18 cellular contexts compared by ENCODE assay signal in genomic region chr3:15756505-15756904, GRCh38. TPM values are rescaled to one million over a fixed set of nuclear protein-coding genes. Genes with fewer than 3 reads are reported as not detected.
A peak's percentile ranks its signal among the peaks of the same experiment; 100 is the strongest.
DNase-seq lines count a peak whose midpoint lies in the region; ATAC-seq, FAIRE-seq and TF ChIP-seq lines count a peak whose summit lies in the region.
"Had no signal": no experiment of that assay in that cellular context is flagged by ENCODE, and none has a peak within 500 bp of the region (broad histone marks: within the 10 kb centered on the region; RNA-seq: fewer than 3 reads in every experiment).

No MANE protein-coding gene starts in this region.

- H3K27ac ChIP-seq in RWPE2 (ENCODE audit: poor library complexity, severe bottlenecking) (peak overlapping the region; percentile 57), endodermal cell (ENCODE audit: low read depth, low read length) (no peak overlapping the region), mesenchymal stem cell (ENCODE audit: low read length, poor library complexity, severe bottlenecking) (no peak overlapping the region), dorsolateral prefrontal cortex (peak overlapping the region in 21 of 59 donors; percentile 3 to 83 (median 50))
- H3K27ac ChIP-seq: BLaER1, SJSA1 had no signal

- no peak overlapping the region for H3K4me3 Mint-ChIP-seq in endodermal cell
- H3K4me3 Mint-ChIP-seq: CD8-positive, alpha-beta T cell had no signal

- 60% methylated on average over 3 of the region's 3 CpGs for WGBS in endodermal cell (ENCODE audit: insufficient coverage in 1 of 2, insufficient read length in 1 of 2), 2 experiments
- 79% methylated on average over 3 of the region's 3 CpGs for WGBS in mesenchymal stem cell

- H3K4me3 ChIP-seq in RWPE2 (ENCODE audit: severe bottlenecking) (no peak overlapping the region), endodermal cell (ENCODE audit: low read length) (no peak overlapping the region), mesenchymal stem cell (ENCODE audit: insufficient read depth in 1 of 2, low read depth in 1 of 2, low read length in 2 of 2) (no peak overlapping the region), dorsolateral prefrontal cortex (no peak overlapping the region)
- H3K4me3 ChIP-seq: BLaER1, SJSA1 had no signal

- no peaks in the 10 kb centered on the region for H3K27me3 Mint-ChIP-seq in endodermal cell (ENCODE audit: insufficient read depth)

- no peak overlapping the region for H2BK120ac ChIP-seq in mesenchymal stem cell (ENCODE audit: low read depth, low read length)

- H2BK15ac ChIP-seq in mesenchymal stem cell (ENCODE audit: low read depth, poor library complexity, severe bottlenecking) = no peak overlapping the region

- peak overlapping the region in 1 of 2 experiments; percentile 28 for H3K18ac ChIP-seq in mesenchymal stem cell (ENCODE audit: low read depth in 1 of 2, low read length in 2 of 2)

- H3K36me3 Mint-ChIP-seq in endodermal cell (ENCODE audit: low read depth) = peaks cover 6% of the 10 kb centered on the region

- H3K9me3 Mint-ChIP-seq in endodermal cell = no peaks in the 10 kb centered on the region
- H3K9me3 Mint-ChIP-seq: CD8-positive, alpha-beta T cell had no signal

- FAIRE-seq in H54 (lab: Jason Lieb, UNC) = peak; percentile 57

- peaks cover 16% of the 10 kb centered on the region for H3K79me1 ChIP-seq in mesenchymal stem cell (replicated peaks; ENCODE audit: low read length, poor library complexity, severe bottlenecking)

- ATAC-seq in RWPE2 (ENCODE audit: low read depth) (no peak), GM19452 (IDR thresholded peaks at IDR 0.05; ENCODE audit: unreplicated experiment) (no peak), GM18519 (IDR thresholded peaks at IDR 0.05; ENCODE audit: low FRiP score, unreplicated experiment) (no peak)
- ATAC-seq: CD8-positive, alpha-beta T cell had no signal

- no peak overlapping the region for H3K14ac ChIP-seq in mesenchymal stem cell (ENCODE audit: low read length in 2 of 2)

- intact Hi-C loops in dorsolateral prefrontal cortex (cut with DNase I) = no loop called here

- H2AFZ ChIP-seq in mesenchymal stem cell (ENCODE audit: low read depth, low read length) = no peak overlapping the region

- H3K4me1 ChIP-seq in RWPE2 (ENCODE audit: insufficient read depth, poor library complexity, severe bottlenecking) = peaks cover 15% of the 10 kb centered on the region
- no peaks in the 10 kb centered on the region for H3K4me1 ChIP-seq in endodermal cell (ENCODE audit: control insufficient read depth, insufficient read depth, low read length)
- no peaks in the 10 kb centered on the region for H3K4me1 ChIP-seq in mesenchymal stem cell (ENCODE audit: control insufficient read depth, insufficient read depth, low read depth, low read length)
- H3K4me1 ChIP-seq: BLaER1 had no signal

- H2AK5ac ChIP-seq in mesenchymal stem cell (ENCODE audit: low read length, severe bottlenecking) = peak overlapping the region; percentile 62

- no peaks in the 10 kb centered on the region for H3K9me3 ChIP-seq in RWPE2 (ENCODE audit: severe bottlenecking)
- H3K9me3 ChIP-seq in endodermal cell (ENCODE audit: control insufficient read depth, low read length) = no peaks in the 10 kb centered on the region
- H3K9me3 ChIP-seq in mesenchymal stem cell (ENCODE audit: control insufficient read depth, low read length) = no peaks in the 10 kb centered on the region
- H3K9me3 ChIP-seq: BLaER1, SJSA1 had no signal

- TF ChIP-seq CTCF in RWPE2 (IDR thresholded peaks at IDR 0.05; ENCODE audit: poor library complexity, severe bottlenecking) = no peak
- TF ChIP-seq CTCF in endodermal cell (conservative IDR thresholded peaks at IDR 0.05) = no peak
- TF ChIP-seq CTCF in dorsolateral prefrontal cortex (IDR thresholded peaks at IDR 0.05 in 54 of 56, conservative IDR thresholded peaks at IDR 0.05 in 2 of 56; ENCODE audit: low read depth in 1 of 56, partially characterized antibody in 56 of 56) = no peak

- H3K36me3 ChIP-seq in RWPE2 (ENCODE audit: low read depth) = peaks cover 16% of the 10 kb centered on the region
- peaks cover under 1% of the 10 kb centered on the region for H3K36me3 ChIP-seq in endodermal cell (ENCODE audit: control insufficient read depth, insufficient read depth, low read length)
- H3K36me3 ChIP-seq in mesenchymal stem cell (ENCODE audit: control insufficient read depth in 1 of 2, insufficient read depth in 2 of 2, low read depth in 1 of 2, low read length in 2 of 2) = peaks cover 0 to 86% of the 10 kb centered on the region in 2 experiments

- H4K91ac ChIP-seq in mesenchymal stem cell (ENCODE audit: low read length) = no peak overlapping the region

- H3K4me1 Mint-ChIP-seq in endodermal cell = peaks cover 21% of the 10 kb centered on the region

- H3K4me2 ChIP-seq in mesenchymal stem cell (ENCODE audit: low read length, poor library complexity, severe bottlenecking) = no peak overlapping the region
- H3K4me2 ChIP-seq: BLaER1 had no signal

- H3K27me3 ChIP-seq in RWPE2 (ENCODE audit: insufficient read depth, poor library complexity, severe bottlenecking) (no peaks in the 10 kb centered on the region), endodermal cell (ENCODE audit: control insufficient read depth, insufficient read depth, low read length, poor library complexity, severe bottlenecking) (no peaks in the 10 kb centered on the region), mesenchymal stem cell (ENCODE audit: control insufficient read depth in 1 of 2, insufficient read depth in 1 of 2, low read length in 2 of 2) (no peaks in the 10 kb centered on the region), dorsolateral prefrontal cortex (no peaks in the 10 kb centered on the region)
- H3K27me3 ChIP-seq: BLaER1, SJSA1 had no signal

- peak overlapping the region in 1 of 2 experiments; percentile 49 for H3K4ac ChIP-seq in mesenchymal stem cell (ENCODE audit: low read depth in 1 of 2, low read length in 2 of 2)

- DNase-seq in H54 (ENCODE audit: insufficient read length, low spot score) = no peak
- no peak for DNase-seq in RWPE2 (ENCODE audit: low spot score)
- DNase-seq in endodermal cell = peak; percentile 51
- no peak for DNase-seq in mesenchymal stem cell
- no peak for DNase-seq in dorsolateral prefrontal cortex
- no peak for DNase-seq in middle frontal gyrus (ENCODE audit: extremely low spot score, low spot score)
- DNase-seq: CD8-positive, alpha-beta T cell; DMS79; GOT3; MV-4-11; NCI-H1417 treated with DMSO at 0.1 percent for 48 hours; NCI-H2029 treated with DMSO at 0.1 percent for 48 hours; NCI-H2171 treated with DMSO at 0.1 percent for 48 hours; NCI-H446 treated with DMSO at 0.1 percent for 48 hours had no signal

- peak overlapping the region; percentile 83 for H3K27ac Mint-ChIP-seq in endodermal cell
- H3K27ac Mint-ChIP-seq: CD8-positive, alpha-beta T cell had no signal

- H4K8ac ChIP-seq in mesenchymal stem cell (ENCODE audit: low read length) = peak overlapping the region; percentile 77

- no peak overlapping the region for H3K9ac ChIP-seq in endodermal cell (ENCODE audit: extremely low read depth, low read length, poor library complexity, severe bottlenecking)
- H3K9ac ChIP-seq in mesenchymal stem cell (ENCODE audit: low read length) = no peak overlapping the region
- H3K9ac ChIP-seq: BLaER1 had no signal

- no peak for TF ChIP-seq POLR2A in H54 (IDR thresholded peaks at IDR 0.05; ENCODE audit: low read depth, low read length)

- no peak overlapping the region for H2BK12ac ChIP-seq in mesenchymal stem cell (ENCODE audit: low read length in 2 of 2)

- no peak overlapping the region for H2BK5ac ChIP-seq in mesenchymal stem cell (ENCODE audit: low read depth, low read length, poor library complexity, severe bottlenecking)

- H3K23ac ChIP-seq in mesenchymal stem cell (ENCODE audit: low read length in 2 of 2) = no peak overlapping the region

RNA-seq across cellular contexts. Expression of gene ANKRD28, which starts 41.3 kb away (rescaled TPM):
- total RNA-seq in endodermal cell (10 to 100 TPM; 33.4 to 37.1 TPM), dorsolateral prefrontal cortex (100 to 1,000 TPM in 4 of 120 experiments, 10 to 100 TPM in 116; 46.9 to 110 (median 74.2) TPM)
- polyA plus RNA-seq in endodermal cell (2013, experiment 1 of 2) = 24.5 TPM
- 18.5 TPM for polyA plus RNA-seq in endodermal cell (2013, experiment 2 of 2)
- 38.8 TPM for polyA plus RNA-seq in mesenchymal stem cell (2013, experiment 1 of 2)
- polyA plus RNA-seq in mesenchymal stem cell (2013, experiment 2 of 2) = 42.1 TPM
